Comparison of ENCODE assay signal across 8 cellular contexts in the genomic region with DNA sequence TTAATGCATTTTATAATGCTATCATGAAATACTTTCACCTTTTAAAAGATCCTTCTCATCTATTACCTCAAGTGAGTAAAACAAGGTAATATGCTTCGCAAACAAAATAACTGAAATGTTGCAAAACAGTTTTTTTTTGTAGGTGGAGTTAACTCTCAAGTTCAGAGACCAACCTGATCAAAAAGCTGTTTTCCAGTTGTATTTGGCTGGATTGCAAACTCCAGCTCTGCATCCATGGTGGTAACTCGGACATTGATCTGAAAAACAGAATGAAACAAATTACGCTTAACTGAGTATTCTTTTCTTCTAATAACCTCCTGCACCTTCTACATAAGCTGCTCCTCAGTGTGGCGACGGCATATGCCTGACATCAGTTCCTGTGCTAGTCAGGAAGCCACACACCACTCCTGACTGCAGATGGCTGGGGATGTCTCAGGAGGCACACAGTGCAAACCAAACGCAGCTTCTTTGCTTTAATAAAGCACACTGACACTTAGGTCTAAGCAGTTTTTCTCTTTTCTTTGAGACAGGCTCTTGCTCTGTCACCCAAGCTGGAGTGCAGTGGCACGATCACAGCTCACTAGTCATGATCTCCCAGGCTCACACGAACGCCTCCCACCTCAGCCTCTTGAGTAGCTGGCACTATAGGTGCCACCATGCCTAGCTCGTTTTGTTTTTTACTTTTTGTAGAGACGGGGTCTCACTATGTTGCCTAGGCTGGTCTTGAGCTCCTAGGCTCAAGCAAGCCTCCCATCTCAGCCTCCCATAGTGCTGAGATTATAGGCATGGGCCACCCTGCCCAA. TPM values are rescaled to one million over a fixed set of nuclear protein-coding genes. Genes with fewer than 3 reads are reported as not detected.
DNase-seq lines count a peak whose midpoint lies in the region; ATAC-seq and TF ChIP-seq lines count a peak whose summit lies in the region.

No MANE protein-coding gene starts in this region.

- peaks cover 68% of the 10 kb centered on the region for H3K36me3 Mint-ChIP-seq in activated CD8-positive, alpha-beta T cell treated with anti-CD3 and anti-CD28 coated beads for 36 hours (ENCODE audit: low read depth)

- H3K4me1 ChIP-seq in mucosa of descending colon (ENCODE audit: low read depth): peaks cover 23% of the 10 kb centered on the region

- DNase-seq in GM12865 (ENCODE audit: low read depth) (peak; percentile 46), mucosa of descending colon (no peak), NCI-H1092 treated with DMSO at 0.1 percent for 48 hours (lab: John Stamatoyannopoulos, UW) (no peak), NCI-H446 treated with DMSO at 0.1 percent for 48 hours (lab: John Stamatoyannopoulos, UW) (no peak), NCI-H2227 (lab: John Stamatoyannopoulos, UW; ENCODE audit: unreplicated experiment) (no peak), substantia nigra (lab: John Stamatoyannopoulos, UW) (no peak)
- peak; percentile 66 for DNase-seq in activated CD8-positive, alpha-beta T cell treated with anti-CD3 and anti-CD28 coated beads for 36 hours

- H3K4me3 ChIP-seq in GM12865 (ENCODE audit: low read depth, low read length): no peak overlapping the region
- no peak overlapping the region for H3K4me3 ChIP-seq in mucosa of descending colon

- H3K27me3 Mint-ChIP-seq in activated CD8-positive, alpha-beta T cell treated with anti-CD3 and anti-CD28 coated beads for 36 hours: no peaks in the 10 kb centered on the region

- CTCF ChIA-PET in activated CD8-positive, alpha-beta T cell treated with anti-CD3 and anti-CD28 coated beads for 36 hours (lab: Charles Lee): interaction anchor here (0.7 to 2.4 kb wide), 19 partner anchors 8 to 575 kb away, joined by 3 to 14 read pairs (median 4); no protein-coding TSS in a partner anchor

- TF ChIP-seq CTCF in GM12865 (IDR thresholded peaks at IDR 0.05; ENCODE audit: insufficient read depth, low read depth, low read length, missing control alignments) (no peak), mucosa of descending colon (IDR thresholded peaks at IDR 0.05) (no peak)
- TF ChIP-seq CTCF in activated CD8-positive, alpha-beta T cell treated with anti-CD3 and anti-CD28 coated beads for 36 hours (IDR thresholded peaks at IDR 0.05): no peak

- ATAC-seq in HG02610 (IDR thresholded peaks at IDR 0.05; ENCODE audit: unreplicated experiment) (peak; percentile 65), mucosa of descending colon (peak; percentile 39)
- ATAC-seq in activated CD8-positive, alpha-beta T cell treated with anti-CD3 and anti-CD28 coated beads for 36 hours: peak; percentile 85

- peaks cover 9% of the 10 kb centered on the region for H3K36me3 ChIP-seq in mucosa of descending colon (ENCODE audit: low read depth)

- intact Hi-C loops in activated CD8-positive, alpha-beta T cell treated with anti-CD3 and anti-CD28 coated beads for 36 hours (cut with micrococcal nuclease): no loop called here
- intact Hi-C loops in mucosa of descending colon (cut with DNase I, micrococcal nuclease): no loop called here

- POLR2A ChIA-PET in activated CD8-positive, alpha-beta T cell treated with anti-CD3 and anti-CD28 coated beads for 36 hours (lab: Charles Lee): interaction anchor here (0.6 to 2.1 kb wide), 8 partner anchors 16 to 199 kb away, joined by 3 to 10 read pairs (median 4); no protein-coding TSS in a partner anchor

- peak overlapping the region; percentile 43 for H3K4me3 Mint-ChIP-seq in activated CD8-positive, alpha-beta T cell treated with anti-CD3 and anti-CD28 coated beads for 36 hours

- H3K4me1 Mint-ChIP-seq in activated CD8-positive, alpha-beta T cell treated with anti-CD3 and anti-CD28 coated beads for 36 hours (ENCODE audit: low read depth): peaks cover 59% of the 10 kb centered on the region

- no peak overlapping the region for H3K27ac ChIP-seq in substantia nigra (ENCODE audit: low read depth, low read length, poor library complexity, severe bottlenecking)

- H3K9me3 ChIP-seq in mucosa of descending colon: no peaks in the 10 kb centered on the region

- H3K27ac Mint-ChIP-seq in activated CD8-positive, alpha-beta T cell treated with anti-CD3 and anti-CD28 coated beads for 36 hours: peak overlapping the region; percentile 80

- no peaks in the 10 kb centered on the region for H3K9me3 Mint-ChIP-seq in activated CD8-positive, alpha-beta T cell treated with anti-CD3 and anti-CD28 coated beads for 36 hours

RNA-seq across cellular contexts. Expression of a gene that starts 29.9 kb away (rescaled TPM):
- 100 to 1,000 TPM; 199 to 206 TPM for total RNA-seq in activated CD8-positive, alpha-beta T cell treated with anti-CD3 and anti-CD28 coated beads for 36 hours
- total RNA-seq in mucosa of descending colon: 100 to 1,000 TPM; 220 to 421 (median 334) TPM

Comparison
In these comparisons a context has a peak if more than half of its experiments do, and no peak if none do; other contexts are left out.
1. DNase-seq: peak in GM12865 (single experiment) and activated CD8-positive, alpha-beta T cell treated with anti-CD3 and anti-CD28 coated beads for 36 hours (single experiment); none in mucosa of descending colon (0 of 3), NCI-H1092 treated with DMSO at 0.1 percent for 48 hours (single experiment), NCI-H446 treated with DMSO at 0.1 percent for 48 hours (single experiment), NCI-H2227 (single experiment) and substantia nigra (0 of 49).
2. Peak in every context shown above with its lines, with median percentiles within 50 percentile points of each other: ATAC-seq.